8 cellular contexts compared by ENCODE assay signal in the genomic region with DNA sequence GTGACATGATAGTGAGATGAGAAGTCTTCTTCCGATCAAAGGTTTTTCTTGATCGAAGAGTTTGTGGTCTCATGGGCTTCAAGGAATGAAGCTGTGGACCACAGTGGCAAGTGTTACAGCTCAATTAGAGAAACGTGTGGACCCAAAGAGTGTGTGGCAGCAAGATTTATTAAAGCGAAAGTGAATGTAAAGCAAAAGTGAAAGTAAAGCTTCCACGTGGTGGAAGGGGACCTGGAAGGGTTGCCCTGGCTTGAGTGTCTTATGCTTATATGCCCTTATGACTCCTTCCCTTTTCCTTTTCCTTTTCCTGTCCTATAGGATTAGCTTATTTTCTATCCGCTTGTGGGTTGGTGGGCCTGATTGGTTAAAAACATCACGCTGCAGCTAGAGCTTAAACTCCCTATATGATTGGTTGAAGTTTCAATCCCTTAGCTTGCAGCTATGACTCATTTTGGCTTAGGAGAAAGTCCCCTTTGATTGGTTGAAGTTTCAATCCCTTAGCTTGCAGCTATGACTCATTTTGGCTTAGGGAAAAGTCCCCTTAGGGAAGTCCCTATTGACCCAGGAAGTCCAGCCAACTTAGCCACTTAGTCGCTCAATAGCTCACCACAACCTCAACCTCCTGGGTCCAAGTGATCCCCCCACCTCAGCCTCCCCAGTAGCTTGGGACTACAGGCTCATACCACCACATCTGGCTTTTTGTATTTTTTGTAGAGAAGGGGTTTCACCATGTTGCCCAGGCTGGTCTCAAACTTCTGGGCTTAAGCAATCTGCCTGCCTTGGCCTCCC. TPM values are rescaled to one million over a fixed set of nuclear protein-coding genes. Genes with fewer than 3 reads are reported as not detected.
DNase-seq lines count a peak whose midpoint lies in the region; ATAC-seq and TF ChIP-seq lines count a peak whose summit lies in the region.

No MANE protein-coding gene starts in this region.

- no peaks in the 10 kb centered on the region for H3K9me3 ChIP-seq in SK-N-SH

- H3K9ac ChIP-seq in SK-N-SH: no peak overlapping the region

- no peak overlapping the region for H3K4me3 ChIP-seq in choroid plexus epithelial cell (ENCODE audit: low read depth, low read length)
- H3K4me3 ChIP-seq in SK-N-SH (ENCODE audit: low read depth in 2 of 2, low read length in 1 of 2): no peak overlapping the region

- H3K27me3 ChIP-seq in SK-N-SH (ENCODE audit: insufficient read depth): no peaks in the 10 kb centered on the region; the same call in 1 of the 2 replicates

- TF ChIP-seq RAD21 in SK-N-SH (IDR thresholded peaks at IDR 0.05; ENCODE audit: low read length): no peak

- H3K79me2 ChIP-seq in SK-N-SH (ENCODE audit: insufficient read depth): no peaks in the 10 kb centered on the region

- no peaks in the 10 kb centered on the region for H3K36me3 ChIP-seq in SK-N-SH (replicated peaks in 1 of 2; ENCODE audit: control insufficient read depth in 1 of 2, insufficient read depth in 2 of 2, low read length in 1 of 2)

- DNase-seq in T follicular helper cell (ENCODE audit: low read depth): peak; percentile 6
- DNase-seq in choroid plexus epithelial cell (ENCODE audit: low read depth): peak; percentile 34
- peak; percentile 15 for DNase-seq in stimulated activated CD4-positive, alpha-beta T cell treated with anti-CD3 and anti-CD28 coated beads, Interleukin-12 subunit alpha, Interleukin-12 subunit beta, amount 100 ng/mL, for 4 hours
- no peak for DNase-seq in SK-N-SH
- DNase-seq in anterior cingulate cortex (lab: John Stamatoyannopoulos, UW): no peak
- DNase-seq in 8988T: no peak

- H3K9me2 ChIP-seq in SK-N-SH: no peaks in the 10 kb centered on the region

- H3K4me2 ChIP-seq in SK-N-SH: no peak overlapping the region

- H4K20me1 ChIP-seq in SK-N-SH (ENCODE audit: insufficient read depth): no peaks in the 10 kb centered on the region

- TF ChIP-seq EP300 in SK-N-SH (IDR thresholded peaks at IDR 0.05; ENCODE audit: borderline replicate concordance in 1 of 2, low read depth in 1 of 2, low read length in 1 of 2): no peak

- no peak overlapping the region for H3K27ac ChIP-seq in SK-N-SH (ENCODE audit: low read depth in 2 of 2, low read length in 1 of 2)

- POLR2A ChIA-PET in SK-N-SH (lab: Yijun Ruan, JAX): interaction anchor here (1.4 kb wide), 1 partner anchor 252 kb away, joined by 3 read pairs; the partner anchor contains the start of gene STK17A

- no peaks in the 10 kb centered on the region for H3F3A ChIP-seq in SK-N-SH (replicated peaks; ENCODE audit: insufficient read depth)

- WGBS in SK-N-SH (ENCODE audit: low lambda C conversion rate): 85% methylated on average over 8 of the region's 8 CpGs

- TF ChIP-seq CTCF in choroid plexus epithelial cell (conservative IDR thresholded peaks at IDR 0.05; ENCODE audit: low read depth, low read length): no peak
- TF ChIP-seq CTCF in SK-N-SH (IDR thresholded peaks at IDR 0.05): no peak

- CTCF ChIA-PET in SK-N-SH (lab: Yijun Ruan, JAX): interaction anchor here (1.1 to 7.9 kb wide), 8 partner anchors 9 to 893 kb away, joined by 3 to 157 read pairs (median 6); partner anchors contain the start of genes COA1 and STK17A

- no peaks in the 10 kb centered on the region; a peak in 1 of 4 replicates for H3K4me1 ChIP-seq in SK-N-SH (ENCODE audit: control insufficient read depth in 1 of 2, insufficient read depth in 2 of 2, low read depth in 1 of 2, low read length in 1 of 2)

- ATAC-seq in GM18867 (IDR thresholded peaks at IDR 0.05; ENCODE audit: unreplicated experiment) (peak; percentile 67), HG03097 (IDR thresholded peaks at IDR 0.05; ENCODE audit: low FRiP score, unreplicated experiment) (peak; percentile 44)

- no peak overlapping the region for H2AFZ ChIP-seq in SK-N-SH (ENCODE audit: low read depth)

TF ChIP-seq in SK-N-SH, 30 proteins besides CTCF, POLR2A, EP300 and RAD21:
- no peak for TF ChIP-seq JUND (IDR thresholded peaks at IDR 0.05)
- TF ChIP-seq SIN3A (IDR thresholded peaks at IDR 0.05; ENCODE audit: borderline replicate concordance, low read depth, low read length): no peak
- no peak for TF ChIP-seq USF1 (IDR thresholded peaks at IDR 0.05; ENCODE audit: borderline replicate concordance, low read depth)
- TF ChIP-seq FOXJ3 (CRISPR knock-in tag; IDR thresholded peaks at IDR 0.05): no peak
- TF ChIP-seq, protein P1, sequence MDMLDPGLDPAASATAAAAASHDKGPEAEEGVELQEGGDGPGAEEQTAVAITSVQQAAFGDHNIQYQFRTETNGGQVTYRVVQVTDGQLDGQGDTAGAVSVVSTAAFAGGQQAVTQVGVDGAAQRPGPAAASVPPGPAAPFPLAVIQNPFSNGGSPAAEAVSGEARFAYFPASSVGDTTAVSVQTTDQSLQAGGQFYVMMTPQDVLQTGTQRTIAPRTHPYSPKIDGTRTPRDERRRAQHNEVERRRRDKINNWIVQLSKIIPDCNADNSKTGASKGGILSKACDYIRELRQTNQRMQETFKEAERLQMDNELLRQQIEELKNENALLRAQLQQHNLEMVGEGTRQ (IDR thresholded peaks at IDR 0.05; ENCODE audit: borderline replicate concordance, low read depth, low read length): no peak
- no peak for TF ChIP-seq TAF1 (IDR thresholded peaks at IDR 0.05; ENCODE audit: borderline replicate concordance, low read depth, low read length)
- TF ChIP-seq TEAD4 (IDR thresholded peaks at IDR 0.05; ENCODE audit: borderline replicate concordance, insufficient read depth): no peak
- no peak for TF ChIP-seq RCOR1 (IDR thresholded peaks at IDR 0.05; ENCODE audit: low read length)

RNA-seq across cellular contexts. Expression of gene MRPS24, which starts 34.7 kb away (rescaled TPM):
- 234 and 235 TPM in 2 replicates for polyA plus RNA-seq in SK-N-SH (2012; rRNA removed)
- polyA plus RNA-seq in SK-N-SH (2012; cell fraction: cytosol; rRNA removed): 136 and 200 TPM in 2 replicates
- 79.2 and 151 TPM in 2 replicates for polyA plus RNA-seq in SK-N-SH (2012; cell fraction: nucleus; rRNA removed)

Comparison
In these comparisons a context has a peak if more than half of its experiments do, and no peak if none do; other contexts are left out.
1. DNase-seq: peak in T follicular helper cell (single experiment), choroid plexus epithelial cell (single experiment) and stimulated activated CD4-positive, alpha-beta T cell treated with anti-CD3 and anti-CD28 coated beads, Interleukin-12 subunit alpha, Interleukin-12 subunit beta, amount 100 ng/mL, for 4 hours (single experiment); none in SK-N-SH (single experiment), anterior cingulate cortex (0 of 58) and 8988T (single experiment).